11 cellular contexts compared by ENCODE assay signal in the genomic region with DNA sequence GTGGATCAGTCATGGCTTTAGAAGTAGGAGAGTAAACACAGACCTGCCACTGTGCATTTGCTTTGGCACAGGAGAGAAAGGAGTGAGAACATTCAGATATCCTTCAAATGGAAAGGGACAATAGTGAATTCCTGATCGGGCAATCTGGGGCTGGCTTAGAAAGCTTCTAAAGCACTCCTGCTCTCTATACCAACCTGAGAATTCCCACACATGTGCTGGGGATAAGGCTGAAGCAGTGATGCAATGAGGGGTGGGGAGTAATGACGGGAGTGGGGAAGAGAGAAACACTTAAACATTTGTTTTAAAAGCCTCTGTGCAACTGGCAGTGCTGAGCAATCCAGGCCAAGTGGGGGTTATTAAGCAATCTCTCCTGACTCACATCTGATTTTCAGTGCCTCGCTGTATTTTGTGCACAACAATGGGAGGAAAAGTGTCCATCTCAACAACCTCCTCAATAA.
A peak's percentile ranks its signal among the peaks of the same experiment; 100 is the strongest.
DNase-seq lines count a peak whose midpoint lies in the region; ATAC-seq and TF ChIP-seq lines count a peak whose summit lies in the region.
"Had no signal": no experiment of that assay in that cellular context is flagged by ENCODE, and none has a peak within 500 bp of the region (broad histone marks: within the 10 kb centered on the region; RNA-seq: fewer than 3 reads in every experiment).

No MANE protein-coding gene starts in this region.

- no peak for TF ChIP-seq EP300 in upper lobe of left lung (IDR thresholded peaks at IDR 0.05)

- peak overlapping the region; percentile 31 to 75 (median 52) for H3K27ac ChIP-seq in upper lobe of left lung

- peaks cover 33% of the 10 kb centered on the region for H3K36me3 Mint-ChIP-seq in activated T-helper 1 cell treated with anti-CD3 and anti-CD28 coated beads, Interleukin-12 subunit alpha, Interleukin-12 subunit beta, Interleukin-2, Interleukin-4 antibody, amounts not matched to agents 30 ng/mL and 10 ng/mL and 1 ng/mL, durations not matched to agents 14 hours and 24 hours and 36 hours (ENCODE audit: low read depth)

- intact Hi-C loops in activated T-helper 1 cell treated with anti-CD3 and anti-CD28 coated beads, Interleukin-12 subunit alpha, Interleukin-12 subunit beta, Interleukin-2, Interleukin-4 antibody, amounts not matched to agents 30 ng/mL and 10 ng/mL and 1 ng/mL, durations not matched to agents 14 hours and 24 hours and 36 hours (cut with micrococcal nuclease): no loop called here

- H3K27ac Mint-ChIP-seq in activated T-helper 1 cell treated with anti-CD3 and anti-CD28 coated beads, Interleukin-12 subunit alpha, Interleukin-12 subunit beta, Interleukin-2, Interleukin-4 antibody, amounts not matched to agents 30 ng/mL and 10 ng/mL and 1 ng/mL, durations not matched to agents 14 hours and 24 hours and 36 hours: no peak overlapping the region
- H3K27ac Mint-ChIP-seq: B cell had no signal

- H3K9me3 ChIP-seq in upper lobe of left lung: no peaks in the 10 kb centered on the region

- H3K9me3 Mint-ChIP-seq in activated T-helper 1 cell treated with anti-CD3 and anti-CD28 coated beads, Interleukin-12 subunit alpha, Interleukin-12 subunit beta, Interleukin-2, Interleukin-4 antibody, amounts not matched to agents 30 ng/mL and 10 ng/mL and 1 ng/mL, durations not matched to agents 14 hours and 24 hours and 36 hours: no peaks in the 10 kb centered on the region
- H3K9me3 Mint-ChIP-seq: activated T-cell treated with anti-CD3 and anti-CD28 coated beads, Interleukin-2, amount 50 U/mL, for 4 hours had no signal

- peak; percentile 35 for DNase-seq in activated CD8-positive, alpha-beta memory T cell treated with anti-CD3 and anti-CD28 coated beads for 24 hours
- no peak for DNase-seq in activated CD8-positive, alpha-beta memory T cell treated with anti-CD3 and anti-CD28 coated beads, Interleukin-2, amount 50 U/mL, for 4 hours
- peak; percentile 83 for DNase-seq in astrocyte of the hippocampus (ENCODE audit: low read depth, low spot score)
- DNase-seq in islet precursor cell: peak; percentile 75
- peak in 1 of 2 donors; percentile 74 for DNase-seq in upper lobe of left lung
- DNase-seq in NCI-H446 (lab: John Stamatoyannopoulos, UW): no peak
- DNase-seq in activated T-helper 1 cell treated with anti-CD3 and anti-CD28 coated beads, Interleukin-12 subunit alpha, Interleukin-12 subunit beta, Interleukin-2, Interleukin-4 antibody, amounts not matched to agents 30 ng/mL and 10 ng/mL and 1 ng/mL, durations not matched to agents 14 hours and 24 hours and 36 hours (ENCODE audit: low spot score): no peak
- DNase-seq: activated T-cell treated with anti-CD3 and anti-CD28 coated beads, Interleukin-2, amount 50 U/mL, for 4 hours; NK-92 treated with Interleukin-12 subunit alpha and Interleukin-12 subunit beta, amount 100 ng/mL, for 24 hours had no signal

- TF ChIP-seq CTCF in upper lobe of left lung (IDR thresholded peaks at IDR 0.05): no peak

- H3K4me3 ChIP-seq in upper lobe of left lung: no peak overlapping the region

- H3K4me3 Mint-ChIP-seq in activated T-helper 1 cell treated with anti-CD3 and anti-CD28 coated beads, Interleukin-12 subunit alpha, Interleukin-12 subunit beta, Interleukin-2, Interleukin-4 antibody, amounts not matched to agents 30 ng/mL and 10 ng/mL and 1 ng/mL, durations not matched to agents 14 hours and 24 hours and 36 hours: no peak overlapping the region
- H3K4me3 Mint-ChIP-seq: activated T-cell treated with anti-CD3 and anti-CD28 coated beads, Interleukin-2, amount 50 U/mL, for 4 hours; B cell had no signal

- no peaks in the 10 kb centered on the region for H3K27me3 ChIP-seq in upper lobe of left lung

- no peaks in the 10 kb centered on the region for H3K27me3 Mint-ChIP-seq in activated T-helper 1 cell treated with anti-CD3 and anti-CD28 coated beads, Interleukin-12 subunit alpha, Interleukin-12 subunit beta, Interleukin-2, Interleukin-4 antibody, amounts not matched to agents 30 ng/mL and 10 ng/mL and 1 ng/mL, durations not matched to agents 14 hours and 24 hours and 36 hours (ENCODE audit: insufficient read depth)
- H3K27me3 Mint-ChIP-seq: B cell had no signal

- WGBS in upper lobe of left lung, 2 donors: 36 to 49% methylated on average over 3 of the region's 3 CpGs

- H3K4me1 Mint-ChIP-seq in activated T-helper 1 cell treated with anti-CD3 and anti-CD28 coated beads, Interleukin-12 subunit alpha, Interleukin-12 subunit beta, Interleukin-2, Interleukin-4 antibody, amounts not matched to agents 30 ng/mL and 10 ng/mL and 1 ng/mL, durations not matched to agents 14 hours and 24 hours and 36 hours (ENCODE audit: low read depth): peaks cover 25% of the 10 kb centered on the region
- H3K4me1 Mint-ChIP-seq: B cell had no signal

- H3K4me1 ChIP-seq in upper lobe of left lung: peaks cover 44 to 58% (median 47%) of the 10 kb centered on the region in 4 donors

- no peak for TF ChIP-seq POLR2A in upper lobe of left lung (IDR thresholded peaks at IDR 0.05)

- peak; percentile 79 to 85 for ATAC-seq in upper lobe of left lung (ENCODE audit: low FRiP score in 2 of 2)
- no peak for ATAC-seq in HG02852 (IDR thresholded peaks at IDR 0.05; ENCODE audit: unreplicated experiment)
- ATAC-seq: activated T-cell treated with anti-CD3 and anti-CD28 coated beads, Interleukin-2, amount 50 U/mL, for 4 hours had no signal

- peaks cover 0 to 72% (median 42%) of the 10 kb centered on the region in 4 donors for H3K36me3 ChIP-seq in upper lobe of left lung

Comparison
In these comparisons a context has a peak if more than half of its experiments do, and no peak if none do; other contexts are left out.
1. DNase-seq: peak in activated CD8-positive, alpha-beta memory T cell treated with anti-CD3 and anti-CD28 coated beads for 24 hours (single experiment), astrocyte of the hippocampus (single experiment) and islet precursor cell (single experiment); none in activated CD8-positive, alpha-beta memory T cell treated with anti-CD3 and anti-CD28 coated beads, Interleukin-2, amount 50 U/mL, for 4 hours (single experiment), NCI-H446 (0 of 2) and activated T-helper 1 cell treated with anti-CD3 and anti-CD28 coated beads, Interleukin-12 subunit alpha, Interleukin-12 subunit beta, Interleukin-2, Interleukin-4 antibody, amounts not matched to agents 30 ng/mL and 10 ng/mL and 1 ng/mL, durations not matched to agents 14 hours and 24 hours and 36 hours (single experiment).